1 cellular context compared by ENCODE assay signal in the genomic region with DNA sequence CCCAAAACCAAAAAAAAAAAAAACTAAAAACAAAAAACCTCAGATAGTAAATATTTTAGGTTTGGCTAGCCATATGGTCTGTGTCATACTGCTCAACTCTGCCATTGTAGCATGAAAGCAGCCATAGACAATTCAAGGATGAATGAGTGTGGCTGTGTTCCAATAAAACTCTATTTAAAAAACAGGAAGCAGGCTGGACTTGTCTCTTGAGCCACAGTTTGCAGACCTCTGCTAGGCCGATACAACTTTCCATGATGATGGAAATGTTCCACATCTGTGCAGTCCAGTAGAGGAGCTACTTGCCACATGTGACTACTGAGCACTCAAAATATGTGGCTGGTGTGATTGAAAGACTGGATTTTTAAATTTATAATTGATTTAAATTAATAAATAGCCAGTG.
TF ChIP-seq lines count a peak whose summit lies in the region.

No MANE protein-coding gene starts in this region.

TF ChIP-seq in IMR-90, 13 proteins besides CTCF, POLR2A, EP300 and RAD21:
- TF ChIP-seq, protein P1, sequence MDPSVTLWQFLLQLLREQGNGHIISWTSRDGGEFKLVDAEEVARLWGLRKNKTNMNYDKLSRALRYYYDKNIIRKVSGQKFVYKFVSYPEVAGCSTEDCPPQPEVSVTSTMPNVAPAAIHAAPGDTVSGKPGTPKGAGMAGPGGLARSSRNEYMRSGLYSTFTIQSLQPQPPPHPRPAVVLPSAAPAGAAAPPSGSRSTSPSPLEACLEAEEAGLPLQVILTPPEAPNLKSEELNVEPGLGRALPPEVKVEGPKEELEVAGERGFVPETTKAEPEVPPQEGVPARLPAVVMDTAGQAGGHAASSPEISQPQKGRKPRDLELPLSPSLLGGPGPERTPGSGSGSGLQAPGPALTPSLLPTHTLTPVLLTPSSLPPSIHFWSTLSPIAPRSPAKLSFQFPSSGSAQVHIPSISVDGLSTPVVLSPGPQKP (IDR thresholded peaks at IDR 0.05; ENCODE audit: borderline replicate concordance, low read depth, low read length): no peak
- TF ChIP-seq RCOR1 (IDR thresholded peaks at IDR 0.05; ENCODE audit: insufficient replicate concordance, low read length) (no peak), FOS (IDR thresholded peaks at IDR 0.05; ENCODE audit: low read depth, low read length) (no peak), NFE2L2 (IDR thresholded peaks at IDR 0.05; ENCODE audit: low read depth, low read length) (no peak), BHLHE40 (IDR thresholded peaks at IDR 0.05; ENCODE audit: low read depth, low read length) (no peak), SMC3 (IDR thresholded peaks at IDR 0.05; ENCODE audit: low read depth, low read length) (no peak), MAZ (IDR thresholded peaks at IDR 0.05; ENCODE audit: borderline replicate concordance, low read depth, low read length) (no peak), MXI1 (IDR thresholded peaks at IDR 0.05; ENCODE audit: borderline replicate concordance, low read depth, low read length) (no peak), CEBPB (IDR thresholded peaks at IDR 0.05; ENCODE audit: low read depth, low read length) (no peak), MAFK (IDR thresholded peaks at IDR 0.05; ENCODE audit: low read depth, low read length) (no peak), RFX5 (IDR thresholded peaks at IDR 0.05; ENCODE audit: low read depth, low read length) (no peak), CHD1 (IDR thresholded peaks at IDR 0.05; ENCODE audit: low read depth, low read length) (no peak)
- TF ChIP-seq, protein P2, sequence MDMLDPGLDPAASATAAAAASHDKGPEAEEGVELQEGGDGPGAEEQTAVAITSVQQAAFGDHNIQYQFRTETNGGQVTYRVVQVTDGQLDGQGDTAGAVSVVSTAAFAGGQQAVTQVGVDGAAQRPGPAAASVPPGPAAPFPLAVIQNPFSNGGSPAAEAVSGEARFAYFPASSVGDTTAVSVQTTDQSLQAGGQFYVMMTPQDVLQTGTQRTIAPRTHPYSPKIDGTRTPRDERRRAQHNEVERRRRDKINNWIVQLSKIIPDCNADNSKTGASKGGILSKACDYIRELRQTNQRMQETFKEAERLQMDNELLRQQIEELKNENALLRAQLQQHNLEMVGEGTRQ (IDR thresholded peaks at IDR 0.05; ENCODE audit: low read depth, low read length): no peak
